In genomic region chr12:96237465-96238077, GRCh38 we compare ENCODE assay signal across 1 cellular context.
TF ChIP-seq lines count a peak whose summit lies in the region.

No MANE protein-coding gene starts in this region.

TF ChIP-seq in GM12878, 131 proteins besides CTCF, POLR2A, EP300 and RAD21 (continued from another document):
- TF ChIP-seq BCLAF1 (IDR thresholded peaks at IDR 0.05), result no peak
- TF ChIP-seq NBN (IDR thresholded peaks at IDR 0.05), result no peak
- no peak for TF ChIP-seq RUNX3 (IDR thresholded peaks at IDR 0.05; ENCODE audit: low read length)
